ENCODE assay signal across 15 cellular contexts in genomic region chr5:60578295-60578694, GRCh38.
"Had no signal": no experiment of that assay in that cellular context is flagged by ENCODE, and none has a peak within 500 bp of the region (broad histone marks: within the 10 kb centered on the region; RNA-seq: fewer than 3 reads in every experiment).

No MANE protein-coding gene starts in this region.

- ATAC-seq: gastroesophageal sphincter, pancreas had no signal

- H3K9me3 ChIP-seq: pancreas had no signal

- DNase-seq: activated CD4-positive, alpha-beta T cell treated with anti-CD3 and anti-CD28 coated beads for 1 hour; activated CD4-positive, alpha-beta T cell treated with anti-CD3 and anti-CD28 coated beads, Interleukin-2, amount 50 U/mL, for 48 hours; activated CD8-positive, alpha-beta memory T cell treated with anti-CD3 and anti-CD28 coated beads, Interleukin-2, amount 50 U/mL, for 48 hours; activated naive CD4-positive, alpha-beta T cell treated with anti-CD3 and anti-CD28 coated beads, Interleukin-2, amount 10 ng/mL, durations not matched to agents 7 days and 5 days; central memory CD4-positive, alpha-beta T cell; effector CD4-positive, alpha-beta T cell; kidney glomerular epithelial cell; pancreas; stimulated activated CD4-positive, alpha-beta T cell treated with anti-CD3 and anti-CD28 coated beads, Interleukin-12 subunit alpha, Interleukin-12 subunit beta, amount 100 ng/mL, for 4 hours; stimulated activated naive CD4-positive, alpha-beta T cell; substantia nigra; transverse colon had no signal

- H3K27me3 ChIP-seq: gastroesophageal sphincter, hepatocyte, pancreas, transverse colon had no signal

- H3K36me3 Mint-ChIP-seq: activated naive CD4-positive, alpha-beta T cell treated with anti-CD3 and anti-CD28 coated beads, Interleukin-2, amount 10 ng/mL, durations not matched to agents 7 days and 5 days had no signal

- H3K4me3 ChIP-seq: coronary artery, gastroesophageal sphincter, hepatocyte, pancreas, transverse colon had no signal

- H3K4me1 Mint-ChIP-seq: activated naive CD4-positive, alpha-beta T cell treated with anti-CD3 and anti-CD28 coated beads, Interleukin-2, amount 10 ng/mL, durations not matched to agents 7 days and 5 days had no signal

- H3K36me3 ChIP-seq: gastroesophageal sphincter, pancreas, transverse colon had no signal

- H3K27ac Mint-ChIP-seq: activated naive CD4-positive, alpha-beta T cell treated with anti-CD3 and anti-CD28 coated beads, Interleukin-2, amount 10 ng/mL, durations not matched to agents 7 days and 5 days had no signal

- H3K4me1 ChIP-seq: gastroesophageal sphincter, pancreas, transverse colon had no signal

- H3K27ac ChIP-seq: coronary artery, gastroesophageal sphincter, hepatocyte, pancreas, transverse colon had no signal

- H3K4me3 Mint-ChIP-seq: activated naive CD4-positive, alpha-beta T cell treated with anti-CD3 and anti-CD28 coated beads, Interleukin-2, amount 10 ng/mL, durations not matched to agents 7 days and 5 days had no signal
